Comparison of ENCODE assay signal across 22 cellular contexts in the genomic region with DNA sequence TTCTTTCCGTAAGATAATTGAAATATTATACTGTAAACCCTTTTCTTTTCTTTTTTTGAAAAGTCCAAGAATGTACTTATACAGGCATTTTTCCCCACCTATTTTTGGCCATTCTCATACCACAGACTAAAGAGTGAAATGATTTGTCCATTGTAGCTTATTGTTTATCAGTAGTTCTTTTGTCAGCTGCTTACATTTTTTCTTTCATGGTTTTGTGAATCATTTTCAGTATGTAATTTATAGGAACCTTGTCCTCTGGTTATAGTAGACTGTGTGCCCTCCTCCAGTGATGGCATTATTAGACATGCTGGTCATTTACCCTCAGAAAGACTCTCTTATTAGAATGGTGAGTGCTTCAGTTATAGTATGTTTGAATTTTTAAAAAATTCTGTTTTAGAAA. TPM values are rescaled to one million over a fixed set of nuclear protein-coding genes. Genes with fewer than 3 reads are reported as not detected.
DNase-seq lines count a peak whose midpoint lies in the region; ATAC-seq, FAIRE-seq and TF ChIP-seq lines count a peak whose summit lies in the region.
"Had no signal": no experiment of that assay in that cellular context is flagged by ENCODE, and none has a peak within 500 bp of the region (broad histone marks: within the 10 kb centered on the region; RNA-seq: fewer than 3 reads in every experiment).

No MANE protein-coding gene starts in this region.

- no peak overlapping the region for H3K4me3 Mint-ChIP-seq in GM23338
- no peak overlapping the region for H3K4me3 Mint-ChIP-seq in activated T-helper 2 cell treated with anti-CD3 and anti-CD28 coated beads, Interferon-gamma antibody, Interleukin-2, Interleukin-4, amounts not matched to agents 10 μg/mL and 5 μg/mL and 100 μg/mL, durations not matched to agents 14 hours and 24 hours and 36 hours (ENCODE audit: low read depth)
- H3K4me3 Mint-ChIP-seq: CD14-positive monocyte had no signal

- H3K4me2 ChIP-seq in GM23338, result no peak overlapping the region
- no peak overlapping the region for H3K4me2 ChIP-seq in osteoblast (ENCODE audit: insufficient read depth, low read length)

- H3K79me2 ChIP-seq in GM23338 (replicated peaks; ENCODE audit: insufficient read depth) (no peaks in the 10 kb centered on the region), osteoblast (ENCODE audit: insufficient read depth, low read length) (peaks cover 5% of the 10 kb centered on the region)

- no peak for FAIRE-seq in RCC 7860 (lab: Jason Lieb, UNC)
- FAIRE-seq: H54, HepG2 had no signal

- H4K20me1 ChIP-seq in GM23338 (replicated peaks; ENCODE audit: insufficient read depth) (no peaks in the 10 kb centered on the region), osteoblast (ENCODE audit: insufficient read depth, low read length) (no peaks in the 10 kb centered on the region)

- H3K27me3 ChIP-seq in GM23338 (ENCODE audit: insufficient read depth) (no peaks in the 10 kb centered on the region), osteoblast (ENCODE audit: insufficient read depth, low read length) (no peaks in the 10 kb centered on the region)

- H3K27ac Mint-ChIP-seq in GM23338, result peak overlapping the region; percentile 40; the same call in 1 of the 2 replicates
- H3K27ac Mint-ChIP-seq in activated T-helper 2 cell treated with anti-CD3 and anti-CD28 coated beads, Interferon-gamma antibody, Interleukin-2, Interleukin-4, amounts not matched to agents 10 μg/mL and 5 μg/mL and 100 μg/mL, durations not matched to agents 14 hours and 24 hours and 36 hours, result peak overlapping the region; percentile 8

- H2AFZ ChIP-seq in GM23338, result no peak overlapping the region
- H2AFZ ChIP-seq in osteoblast (ENCODE audit: low read length), result no peak overlapping the region

- peaks cover 59% of the 10 kb centered on the region for H3K36me3 Mint-ChIP-seq in GM23338 (ENCODE audit: low read depth)
- H3K36me3 Mint-ChIP-seq in activated T-helper 2 cell treated with anti-CD3 and anti-CD28 coated beads, Interferon-gamma antibody, Interleukin-2, Interleukin-4, amounts not matched to agents 10 μg/mL and 5 μg/mL and 100 μg/mL, durations not matched to agents 14 hours and 24 hours and 36 hours (ENCODE audit: low read depth), result peaks cover 93% of the 10 kb centered on the region

- ATAC-seq in GM23338 (no peak), esophagus mucosa (no peak)
- ATAC-seq: HepG2 had no signal

- no peak for DNase-seq in GM23338 (ENCODE audit: low spot score)
- no peak for DNase-seq in activated T-helper 2 cell treated with anti-CD3 and anti-CD28 coated beads, Interferon-gamma antibody, Interleukin-2, Interleukin-4, amounts not matched to agents 10 μg/mL and 5 μg/mL and 100 μg/mL, durations not matched to agents 14 hours and 24 hours and 36 hours (ENCODE audit: low spot score)
- no peak for DNase-seq in epithelial cell of prostate (ENCODE audit: low read depth, low spot score)
- no peak for DNase-seq in osteoblast (ENCODE audit: insufficient read length, low spot score, missing footprints)
- no peak for DNase-seq in RKO (ENCODE audit: low spot score)
- DNase-seq in RCC 7860 (ENCODE audit: low spot score), result no peak
- DNase-seq in foreskin fibroblast, result no peak
- DNase-seq: COR-L47, DMS153, EL, Karpas-422, MV-4-11, NCI-H1436 treated with DMSO at 0.1 percent for 48 hours, NCI-H2107, NCI-H226, NCI-H526 treated with DMSO at 0.1 percent for 48 hours had no signal

- intact Hi-C loops in activated T-helper 2 cell treated with anti-CD3 and anti-CD28 coated beads, Interferon-gamma antibody, Interleukin-2, Interleukin-4, amounts not matched to agents 10 μg/mL and 5 μg/mL and 100 μg/mL, durations not matched to agents 14 hours and 24 hours and 36 hours (cut with micrococcal nuclease), result no loop called here

- no peaks in the 10 kb centered on the region for H3F3A ChIP-seq in GM23338 (replicated peaks; ENCODE audit: low read depth)

- H3K4me1 ChIP-seq in GM23338 (ENCODE audit: insufficient read depth) (no peaks in the 10 kb centered on the region), osteoblast (ENCODE audit: insufficient read depth, low read length) (peaks cover 11% of the 10 kb centered on the region)

- H3K36me3 ChIP-seq in GM23338 (ENCODE audit: insufficient read depth) (peaks cover 47% of the 10 kb centered on the region), osteoblast (ENCODE audit: insufficient read depth, low read length) (peaks cover 46% of the 10 kb centered on the region)

- H3K27me3 Mint-ChIP-seq in GM23338 (ENCODE audit: insufficient read depth, low read depth, poor library complexity), result peaks cover 4% of the 10 kb centered on the region
- no peaks in the 10 kb centered on the region for H3K27me3 Mint-ChIP-seq in activated T-helper 2 cell treated with anti-CD3 and anti-CD28 coated beads, Interferon-gamma antibody, Interleukin-2, Interleukin-4, amounts not matched to agents 10 μg/mL and 5 μg/mL and 100 μg/mL, durations not matched to agents 14 hours and 24 hours and 36 hours (ENCODE audit: low read depth)

- no peaks in the 10 kb centered on the region for H3K9me3 ChIP-seq in osteoblast (ENCODE audit: low read depth, low read length)

- no peak overlapping the region for H3K27ac ChIP-seq in GM23338 (ENCODE audit: low read depth)
- peak overlapping the region; percentile 7 for H3K27ac ChIP-seq in epithelial cell of prostate
- peak overlapping the region; percentile 25 for H3K27ac ChIP-seq in osteoblast (ENCODE audit: low read depth, low read length)

- H3K4me3 ChIP-seq in GM23338, result no peak overlapping the region
- H3K4me3 ChIP-seq in osteoblast (ENCODE audit: insufficient read depth, low read length), result no peak overlapping the region
- no peak overlapping the region for H3K4me3 ChIP-seq in foreskin fibroblast (ENCODE audit: low read depth in 1 of 2, low read length in 2 of 2)

- no peaks in the 10 kb centered on the region for H3K9me2 ChIP-seq in GM23338 (ENCODE audit: insufficient read depth)

- TF ChIP-seq CTCF in GM23338 (conservative IDR thresholded peaks at IDR 0.05; ENCODE audit: low read depth in 2 of 2) (no peak), osteoblast (IDR thresholded peaks at IDR 0.05; ENCODE audit: extremely low read depth, low read depth, low read length) (no peak), foreskin fibroblast (IDR thresholded peaks at IDR 0.05; ENCODE audit: low read depth, low read length) (no peak)

- H3K4me1 Mint-ChIP-seq in GM23338, result no peaks in the 10 kb centered on the region
- H3K4me1 Mint-ChIP-seq in activated T-helper 2 cell treated with anti-CD3 and anti-CD28 coated beads, Interferon-gamma antibody, Interleukin-2, Interleukin-4, amounts not matched to agents 10 μg/mL and 5 μg/mL and 100 μg/mL, durations not matched to agents 14 hours and 24 hours and 36 hours (ENCODE audit: low read depth), result peaks cover 10% of the 10 kb centered on the region

- H3K9me3 Mint-ChIP-seq in GM23338, result no peaks in the 10 kb centered on the region
- no peaks in the 10 kb centered on the region for H3K9me3 Mint-ChIP-seq in activated T-helper 2 cell treated with anti-CD3 and anti-CD28 coated beads, Interferon-gamma antibody, Interleukin-2, Interleukin-4, amounts not matched to agents 10 μg/mL and 5 μg/mL and 100 μg/mL, durations not matched to agents 14 hours and 24 hours and 36 hours
- H3K9me3 Mint-ChIP-seq: CD14-positive monocyte had no signal

TF ChIP-seq in GM23338, 12 proteins besides CTCF, POLR2A, EP300 and RAD21 (continues in another document):
- TF ChIP-seq ZNF114 (CRISPR knock-in tag; IDR thresholded peaks at IDR 0.05), result no peak
- TF ChIP-seq EZH2 (IDR thresholded peaks at IDR 0.05; ENCODE audit: low read depth, unreplicated experiment), result no peak
- no peak for TF ChIP-seq POLR2AphosphoS5 (IDR thresholded peaks at IDR 0.05; ENCODE audit: low read depth)
- no peak for TF ChIP-seq NANOG (IDR thresholded peaks at IDR 0.05; ENCODE audit: borderline replicate concordance)
- no peak for TF ChIP-seq STAT1 (IDR thresholded peaks at IDR 0.05; ENCODE audit: unreplicated experiment)
- TF ChIP-seq ZNF331 (CRISPR knock-in tag; IDR thresholded peaks at IDR 0.05; ENCODE audit: low read depth), result no peak
- TF ChIP-seq, protein P1, sequence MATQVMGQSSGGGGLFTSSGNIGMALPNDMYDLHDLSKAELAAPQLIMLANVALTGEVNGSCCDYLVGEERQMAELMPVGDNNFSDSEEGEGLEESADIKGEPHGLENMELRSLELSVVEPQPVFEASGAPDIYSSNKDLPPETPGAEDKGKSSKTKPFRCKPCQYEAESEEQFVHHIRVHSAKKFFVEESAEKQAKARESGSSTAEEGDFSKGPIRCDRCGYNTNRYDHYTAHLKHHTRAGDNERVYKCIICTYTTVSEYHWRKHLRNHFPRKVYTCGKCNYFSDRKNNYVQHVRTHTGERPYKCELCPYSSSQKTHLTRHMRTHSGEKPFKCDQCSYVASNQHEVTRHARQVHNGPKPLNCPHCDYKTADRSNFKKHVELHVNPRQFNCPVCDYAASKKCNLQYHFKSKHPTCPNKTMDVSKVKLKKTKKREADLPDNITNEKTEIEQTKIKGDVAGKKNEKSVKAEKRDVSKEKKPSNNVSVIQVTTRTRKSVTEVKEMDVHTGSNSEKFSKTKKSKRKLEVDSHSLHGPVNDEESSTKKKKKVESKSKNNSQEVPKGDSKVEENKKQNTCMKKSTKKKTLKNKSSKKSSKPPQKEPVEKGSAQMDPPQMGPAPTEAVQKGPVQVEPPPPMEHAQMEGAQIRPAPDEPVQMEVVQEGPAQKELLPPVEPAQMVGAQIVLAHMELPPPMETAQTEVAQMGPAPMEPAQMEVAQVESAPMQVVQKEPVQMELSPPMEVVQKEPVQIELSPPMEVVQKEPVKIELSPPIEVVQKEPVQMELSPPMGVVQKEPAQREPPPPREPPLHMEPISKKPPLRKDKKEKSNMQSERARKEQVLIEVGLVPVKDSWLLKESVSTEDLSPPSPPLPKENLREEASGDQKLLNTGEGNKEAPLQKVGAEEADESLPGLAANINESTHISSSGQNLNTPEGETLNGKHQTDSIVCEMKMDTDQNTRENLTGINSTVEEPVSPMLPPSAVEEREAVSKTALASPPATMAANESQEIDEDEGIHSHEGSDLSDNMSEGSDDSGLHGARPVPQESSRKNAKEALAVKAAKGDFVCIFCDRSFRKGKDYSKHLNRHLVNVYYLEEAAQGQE (IDR thresholded peaks at IDR 0.05; ENCODE audit: unreplicated experiment), result no peak

RNA-seq across cellular contexts. Expression of gene CCKAR, which starts 56.7 kb away (rescaled TPM):
- total RNA-seq in GM23338 (2014; rRNA removed; shearing (Covaris generic)), result not detected in 2 replicates
- polyA plus RNA-seq in GM23338 (2016; fragmentation: Nextera tagmentation; extraction: Ambion mirVana), result not detected in 2 replicates
- total RNA-seq in activated T-helper 2 cell treated with anti-CD3 and anti-CD28 coated beads, Interferon-gamma antibody, Interleukin-2, Interleukin-4, amounts not matched to agents 10 μg/mL and 5 μg/mL and 100 μg/mL, durations not matched to agents 14 hours and 24 hours and 36 hours, result not detected in 2 replicates
- 0.59 and 2.5 TPM in 2 replicates for total RNA-seq in osteoblast
- total RNA-seq in esophagus mucosa, result not detected
- total RNA-seq: A673, HepG2, OCI-LY7 had no signal
- polyA plus RNA-seq: CD14-positive monocyte, HepG2 had no signal
